ENCODE assay signal across 8 cellular contexts in the genomic region with DNA sequence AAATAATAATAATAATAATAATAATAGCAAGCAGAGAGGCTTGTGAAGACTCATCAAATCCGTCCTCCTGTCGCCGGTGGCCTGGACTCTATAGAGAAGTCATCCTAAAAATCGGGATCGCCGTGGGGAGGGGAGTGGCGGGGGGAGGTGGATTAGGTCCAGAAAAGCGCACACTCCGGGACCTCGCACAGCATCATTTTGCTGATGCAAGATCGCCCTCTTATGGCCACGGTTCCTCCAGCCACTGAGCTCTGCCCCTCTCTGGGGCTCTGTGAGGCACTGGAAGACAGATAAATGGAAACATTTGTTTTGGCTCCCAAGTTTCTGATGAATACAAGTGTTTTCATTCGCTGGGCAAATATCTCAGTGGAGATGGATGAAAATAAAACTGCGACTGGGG.
DNase-seq lines count a peak whose midpoint lies in the region; ATAC-seq, FAIRE-seq and TF ChIP-seq lines count a peak whose summit lies in the region.

No MANE protein-coding gene starts in this region.

- no peaks in the 10 kb centered on the region for H3K36me3 ChIP-seq in GM12878 (ENCODE audit: control insufficient read depth in 2 of 2, insufficient read depth in 2 of 2, low read length in 1 of 2)
- H3K36me3 ChIP-seq in effector memory CD4-positive, alpha-beta T cell (ENCODE audit: control insufficient read depth, insufficient read depth, low read length) = no peaks in the 10 kb centered on the region

- ATAC-seq in A549 = peak; percentile 84 to 93; a peak in 4 of 6 replicates
- peak; percentile 57 for ATAC-seq in GM12878
- no peak for ATAC-seq in GM21528 (IDR thresholded peaks at IDR 0.05; ENCODE audit: low FRiP score, unreplicated experiment)

- FAIRE-seq in A549 (lab: Jason Lieb, UNC) (no peak), GM12878 (lab: Jason Lieb, UNC) (no peak)

- whole genome bisulfite sequencing in A549 (ENCODE audit: missing lambda C conversion rate) = under 1% methylated on average over 14 of the region's 14 CpGs
- WGBS in GM12878 (ENCODE audit: insufficient coverage, insufficient replicate concordance, low lambda C conversion rate, missing lambda C conversion rate) = under 1% methylated on average over 14 of the region's 14 CpGs

- H3K9ac ChIP-seq in GM12878 (ENCODE audit: control insufficient read depth, insufficient read depth, low read length) = no peak overlapping the region

- SMC1A ChIA-PET in GM12878 (lab: Charles Lee; ENCODE audit: uncharacterized antibody, unreplicated experiment) = no interaction called here

- RAD21 ChIA-PET in GM12878 (lab: Charles Lee; ENCODE audit: unreplicated experiment) = no interaction called here

- H3K27me3 ChIP-seq in GM12878 (replicated peaks in 1 of 2; ENCODE audit: control insufficient read depth in 2 of 2, insufficient read depth in 2 of 2, low read length in 1 of 2) = peaks cover 2 to 11% of the 10 kb centered on the region in 2 experiments
- no peaks in the 10 kb centered on the region for H3K27me3 ChIP-seq in effector memory CD4-positive, alpha-beta T cell (replicated peaks; ENCODE audit: control insufficient read depth, insufficient read depth, low read length, poor library complexity, severe bottlenecking)

- TF ChIP-seq EP300 in A549 (IDR thresholded peaks at IDR 0.05) = no peak
- no peak for TF ChIP-seq EP300 in GM12878 (IDR thresholded peaks at IDR 0.05; ENCODE audit: borderline replicate concordance in 1 of 2, control insufficient read depth in 1 of 2, low read depth in 2 of 2, low read length in 2 of 2)

- DNase-seq in A549 (ENCODE audit: low read depth in 1 of 2, low spot score in 1 of 2) = peak; percentile 28 to 33
- peak; percentile 64 for DNase-seq in G401 (ENCODE audit: low spot score)
- peak; percentile 76 for DNase-seq in NCI-H345 (lab: John Stamatoyannopoulos, UW)
- DNase-seq in GM12878 (ENCODE audit: low read depth, low spot score) = no peak
- DNase-seq in iris pigment epithelial cell (ENCODE audit: low read depth) = peak; percentile 52
- peak; percentile 73 for DNase-seq in superior temporal gyrus (ENCODE audit: extremely low spot score)
- no peak for DNase-seq in effector memory CD4-positive, alpha-beta T cell

- H3K9me3 ChIP-seq in A549 = no peaks in the 10 kb centered on the region
- no peaks in the 10 kb centered on the region for H3K9me3 ChIP-seq in GM12878 (replicated peaks; ENCODE audit: control insufficient read depth, insufficient read depth, low read length)
- H3K9me3 ChIP-seq in effector memory CD4-positive, alpha-beta T cell (ENCODE audit: control insufficient read depth, low read length) = no peaks in the 10 kb centered on the region

- in situ Hi-C loops in G401 (cut with HindIII; ENCODE audit: low sequenced_read_pairs) (no loop called here), GM12878 (cut with MboI) (no loop called here)

- TF ChIP-seq CTCF in A549 (IDR thresholded peaks at IDR 0.05) = peak; percentile 51
- TF ChIP-seq CTCF in GM12878 (IDR thresholded peaks at IDR 0.05 in 2 of 3, conservative IDR thresholded peaks at IDR 0.05 in 1 of 3; ENCODE audit: control insufficient read depth in 2 of 3, extremely low read depth in 1 of 3, insufficient read depth in 1 of 3, low read depth in 3 of 3, low read length in 3 of 3) = peak; percentile 31 to 37 (median 37); a peak in 4 of 6 replicates

- H3K4me2 ChIP-seq in A549 = peak overlapping the region; percentile 40; the same call in 2 of the 3 replicates
- H3K4me2 ChIP-seq in GM12878 (ENCODE audit: control insufficient read depth, insufficient read depth) = no peak overlapping the region

- H4K20me1 ChIP-seq in GM12878 (ENCODE audit: control insufficient read depth, insufficient read depth) = no peaks in the 10 kb centered on the region

- H3K4me3 ChIP-seq in A549 (no peak overlapping the region; the same call in 2 of the 3 replicates), GM12878 (no peak overlapping the region)
- no peak overlapping the region for H3K4me3 ChIP-seq in effector memory CD4-positive, alpha-beta T cell (ENCODE audit: insufficient read depth, low read depth, low read length, poor library complexity, severe bottlenecking)

- CTCF ChIA-PET in A549 (lab: Yijun Ruan, JAX) = interaction anchor here (0.6 to 2.4 kb wide), 30 partner anchors 9 to 879 kb away, joined by 3 to 15 read pairs (median 4); no protein-coding TSS in a partner anchor
- CTCF ChIA-PET in GM12878 (lab: Yijun Ruan, JAX) = no interaction called here

- no peaks in the 10 kb centered on the region; the same call in 2 of the 3 replicates for H3K4me1 ChIP-seq in A549
- no peaks in the 10 kb centered on the region for H3K4me1 ChIP-seq in GM12878 (ENCODE audit: control insufficient read depth, insufficient read depth, low read length)
- H3K4me1 ChIP-seq in effector memory CD4-positive, alpha-beta T cell (ENCODE audit: control insufficient read depth, insufficient read depth, low read length, poor library complexity, severe bottlenecking) = no peaks in the 10 kb centered on the region

- TF ChIP-seq RAD21 in A549 (conservative IDR thresholded peaks at IDR 0.05 in 1 of 2, IDR thresholded peaks at IDR 0.05 in 1 of 2) = peak; percentile 75 to 77
- TF ChIP-seq RAD21 in GM12878 (IDR thresholded peaks at IDR 0.05; ENCODE audit: insufficient read depth, low read depth, low read length) = peak; percentile 41

- H3K79me2 ChIP-seq in GM12878 (ENCODE audit: control insufficient read depth, insufficient read depth, low read length) = no peaks in the 10 kb centered on the region

- no peak overlapping the region for H3K27ac ChIP-seq in A549
- no peak overlapping the region for H3K27ac ChIP-seq in GM12878 (ENCODE audit: control insufficient read depth, insufficient read depth)
- no peak overlapping the region for H3K27ac ChIP-seq in effector memory CD4-positive, alpha-beta T cell (ENCODE audit: insufficient read depth, low read length, poor library complexity, severe bottlenecking)

- POLR2A ChIA-PET in A549 (lab: Yijun Ruan, JAX) (no interaction called here), GM12878 (lab: Charles Lee) (no interaction called here)

- TF ChIP-seq POLR2A in A549 (IDR thresholded peaks at IDR 0.05; ENCODE audit: low read length) (no peak), GM12878 (IDR thresholded peaks at IDR 0.05; ENCODE audit: low read depth, low read length) (no peak)

- H2AFZ ChIP-seq in GM12878 (ENCODE audit: control insufficient read depth, low read depth, low read length) = no peak overlapping the region

- intact Hi-C loops in GM12878 (cut with micrococcal nuclease; ENCODE audit: unreplicated experiment) = no loop called here

- BruUV-seq in GM12878 (replicated peaks; lab: Mats Ljungman, UMichigan) = no TSS peak

TF ChIP-seq in A549, 52 proteins besides CTCF, POLR2A, EP300 and RAD21:
- TF ChIP-seq HDAC2 (IDR thresholded peaks at IDR 0.05) (no peak), RNF2 (IDR thresholded peaks at IDR 0.05; ENCODE audit: borderline replicate concordance, low read depth) (no peak), ZNF302 (CRISPR knock-in tag; IDR thresholded peaks at IDR 0.05) (no peak), SMC3 (IDR thresholded peaks at IDR 0.05) (peak; percentile 67), HOXB13 (CRISPR knock-in tag; IDR thresholded peaks at IDR 0.05; ENCODE audit: low read depth) (no peak), RCOR1 (IDR thresholded peaks at IDR 0.05; ENCODE audit: low read depth, low read length) (no peak)
- TF ChIP-seq, protein P1, sequence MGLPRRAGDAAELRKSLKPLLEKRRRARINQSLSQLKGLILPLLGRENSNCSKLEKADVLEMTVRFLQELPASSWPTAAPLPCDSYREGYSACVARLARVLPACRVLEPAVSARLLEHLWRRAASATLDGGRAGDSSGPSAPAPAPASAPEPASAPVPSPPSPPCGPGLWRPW (IDR thresholded peaks at IDR 0.05) = no peak
TF ChIP-seq in A549: peak in this region for 1.

TF ChIP-seq in GM12878, 131 proteins besides CTCF, POLR2A, EP300 and RAD21:
- no peak for TF ChIP-seq STAT1 (conservative IDR thresholded peaks at IDR 0.05)
- peak; percentile 18; the same call in 1 of the 2 replicates for TF ChIP-seq SMC3 (IDR thresholded peaks at IDR 0.05; ENCODE audit: borderline replicate concordance, low read length)
- TF ChIP-seq, protein P2, sequence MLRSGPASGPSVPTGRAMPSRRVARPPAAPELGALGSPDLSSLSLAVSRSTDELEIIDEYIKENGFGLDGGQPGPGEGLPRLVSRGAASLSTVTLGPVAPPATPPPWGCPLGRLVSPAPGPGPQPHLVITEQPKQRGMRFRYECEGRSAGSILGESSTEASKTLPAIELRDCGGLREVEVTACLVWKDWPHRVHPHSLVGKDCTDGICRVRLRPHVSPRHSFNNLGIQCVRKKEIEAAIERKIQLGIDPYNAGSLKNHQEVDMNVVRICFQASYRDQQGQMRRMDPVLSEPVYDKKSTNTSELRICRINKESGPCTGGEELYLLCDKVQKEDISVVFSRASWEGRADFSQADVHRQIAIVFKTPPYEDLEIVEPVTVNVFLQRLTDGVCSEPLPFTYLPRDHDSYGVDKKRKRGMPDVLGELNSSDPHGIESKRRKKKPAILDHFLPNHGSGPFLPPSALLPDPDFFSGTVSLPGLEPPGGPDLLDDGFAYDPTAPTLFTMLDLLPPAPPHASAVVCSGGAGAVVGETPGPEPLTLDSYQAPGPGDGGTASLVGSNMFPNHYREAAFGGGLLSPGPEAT (IDR thresholded peaks at IDR 0.05; ENCODE audit: low read depth) = no peak

Comparison
In these comparisons a context has a peak if more than half of its experiments do, and no peak if none do; other contexts are left out.
1. DNase-seq: peak in A549 (2 of 2), G401 (single experiment), NCI-H345 (single experiment), iris pigment epithelial cell (single experiment) and superior temporal gyrus (single experiment); none in GM12878 (single experiment) and effector memory CD4-positive, alpha-beta T cell (0 of 3).